Comparison of ENCODE assay signal across 24 cellular contexts in genomic region chr16:68643227-68643626, GRCh38. TPM values are rescaled to one million over a fixed set of nuclear protein-coding genes. Genes with fewer than 3 reads are reported as not detected.
DNase-seq lines count a peak whose midpoint lies in the region; ATAC-seq and TF ChIP-seq lines count a peak whose summit lies in the region.
"Had no signal": no experiment of that assay in that cellular context is flagged by ENCODE, and none has a peak within 500 bp of the region (broad histone marks: within the 10 kb centered on the region; RNA-seq: fewer than 3 reads in every experiment).

No MANE protein-coding gene starts in this region.

- H3K27me3 ChIP-seq in iPS-20b (ENCODE audit: insufficient read depth, low read length) (peaks cover 46% of the 10 kb centered on the region), Peyer's patch (peaks cover 0 to 30% of the 10 kb centered on the region in 2 donors)
- H3K27me3 ChIP-seq: cardiac muscle cell had no signal

- no peak overlapping the region for H3K27ac Mint-ChIP-seq in T-helper 17 cell
- H3K27ac Mint-ChIP-seq in progenitor cell of endocrine pancreas = no peak overlapping the region
- no peak overlapping the region for H3K27ac Mint-ChIP-seq in activated T-cell treated with anti-CD3 and anti-CD28 coated beads, Interleukin-2, amount 50 U/mL, for 24 hours
- H3K27ac Mint-ChIP-seq: activated CD4-positive, alpha-beta T cell treated with anti-CD3 and anti-CD28 coated beads, Interleukin-2, amount 10 ng/mL, durations not matched to agents 24 days and 14 days; activated naive CD8-positive, alpha-beta T cell had no signal

- H3K27ac ChIP-seq in iPS-20b (ENCODE audit: low read length) (no peak overlapping the region), Peyer's patch (no peak overlapping the region)
- H3K27ac ChIP-seq: A549, coronary artery had no signal

- 0 out of 2 replicates have a peak, but pooled peaks cover 4% of the 10 kb centered on the region for H3K36me3 ChIP-seq in iPS-20b (ENCODE audit: insufficient read depth, low read depth, low read length)
- no peaks in the 10 kb centered on the region for H3K36me3 ChIP-seq in Peyer's patch
- H3K36me3 ChIP-seq: cardiac muscle cell had no signal

- no peak overlapping the region; the same call in 1 of the 2 replicates for H3K9ac ChIP-seq in iPS-20b (ENCODE audit: low read depth, low read length)

- H3K36me3 Mint-ChIP-seq in T-helper 17 cell (ENCODE audit: low read depth) = peaks cover 6% of the 10 kb centered on the region
- H3K36me3 Mint-ChIP-seq in progenitor cell of endocrine pancreas (ENCODE audit: insufficient read depth) = no peaks in the 10 kb centered on the region
- H3K36me3 Mint-ChIP-seq in activated T-cell treated with anti-CD3 and anti-CD28 coated beads, Interleukin-2, amount 50 U/mL, for 24 hours (ENCODE audit: low read depth) = no peaks in the 10 kb centered on the region
- H3K36me3 Mint-ChIP-seq: activated naive CD8-positive, alpha-beta T cell had no signal

- H3K4me1 ChIP-seq in iPS-20b (ENCODE audit: insufficient read depth, low read length) = peaks cover 28% of the 10 kb centered on the region
- peaks cover 0 to 29% (median 11%) of the 10 kb centered on the region in 4 donors for H3K4me1 ChIP-seq in Peyer's patch

- H3K27me3 Mint-ChIP-seq in T-helper 17 cell = peaks cover 58% of the 10 kb centered on the region
- peaks cover 31% of the 10 kb centered on the region for H3K27me3 Mint-ChIP-seq in progenitor cell of endocrine pancreas
- H3K27me3 Mint-ChIP-seq in activated T-cell treated with anti-CD3 and anti-CD28 coated beads, Interleukin-2, amount 50 U/mL, for 24 hours = peaks cover 68% of the 10 kb centered on the region

- peak overlapping the region; percentile 5 for H3K4me3 Mint-ChIP-seq in T-helper 17 cell
- peak overlapping the region; percentile 21 for H3K4me3 Mint-ChIP-seq in progenitor cell of endocrine pancreas (ENCODE audit: low read depth)
- H3K4me3 Mint-ChIP-seq in activated T-cell treated with anti-CD3 and anti-CD28 coated beads, Interleukin-2, amount 50 U/mL, for 24 hours = no peak overlapping the region
- H3K4me3 Mint-ChIP-seq: activated CD4-positive, alpha-beta T cell treated with anti-CD3 and anti-CD28 coated beads, Interleukin-2, amount 10 ng/mL, durations not matched to agents 24 days and 14 days had no signal

- DNase-seq in ELF-1 (ENCODE audit: low read depth, low spot score) = peak; percentile 42
- no peak for DNase-seq in T-helper 17 cell
- no peak for DNase-seq in progenitor cell of endocrine pancreas (ENCODE audit: low spot score, unreplicated experiment)
- no peak for DNase-seq in NCI-H2227 treated with DMSO at 0.1 percent for 48 hours (lab: John Stamatoyannopoulos, UW)
- no peak for DNase-seq in activated T-cell treated with anti-CD3 and anti-CD28 coated beads, Interleukin-2, amount 50 U/mL, for 24 hours
- DNase-seq in activated CD8-positive, alpha-beta memory T cell treated with anti-CD3 and anti-CD28 coated beads for 24 hours = no peak
- no peak for DNase-seq in Peyer's patch
- DNase-seq: activated CD4-positive, alpha-beta T cell treated with anti-CD3 and anti-CD28 coated beads, Interleukin-2, amount 10 ng/mL, durations not matched to agents 24 days and 14 days; activated effector memory CD4-positive, alpha-beta T cell treated with Interleukin-2 at 50 U/mL for 16 hours; AML-193; effector CD8-positive, alpha-beta T cell; HCEC 1CT; midbrain; MV-4-11; naive thymus-derived CD8-positive, alpha-beta T cell; NCI-H1436 treated with DMSO at 0.1 percent for 48 hours; stimulated activated naive CD4-positive, alpha-beta T cell treated with Interleukin-2 at 50 U/mL for 16 hours had no signal

- H3K4me1 Mint-ChIP-seq in T-helper 17 cell (peaks cover 9% of the 10 kb centered on the region), progenitor cell of endocrine pancreas (ENCODE audit: low read depth) (peaks cover 21% of the 10 kb centered on the region)
- peaks cover 23% of the 10 kb centered on the region for H3K4me1 Mint-ChIP-seq in activated T-cell treated with anti-CD3 and anti-CD28 coated beads, Interleukin-2, amount 50 U/mL, for 24 hours (ENCODE audit: low read depth)

- TF ChIP-seq CTCF in progenitor cell of endocrine pancreas (IDR thresholded peaks at IDR 0.05; ENCODE audit: unreplicated experiment) = no peak
- TF ChIP-seq CTCF in Peyer's patch (IDR thresholded peaks at IDR 0.05) = no peak

- H3K4me3 ChIP-seq in iPS-20b (ENCODE audit: low read length) = peak overlapping the region; percentile 65; the same call in 1 of the 2 replicates
- no peak overlapping the region for H3K4me3 ChIP-seq in Peyer's patch
- H3K4me3 ChIP-seq: A549, coronary artery had no signal

- ATAC-seq in T-helper 17 cell = no peak
- ATAC-seq: A549; naive thymus-derived CD8-positive, alpha-beta T cell had no signal

- TF ChIP-seq POLR2A in Peyer's patch (IDR thresholded peaks at IDR 0.05) = no peak

- no peaks in the 10 kb centered on the region for H3K9me3 Mint-ChIP-seq in progenitor cell of endocrine pancreas (ENCODE audit: low read depth)
- H3K9me3 Mint-ChIP-seq in activated T-cell treated with anti-CD3 and anti-CD28 coated beads, Interleukin-2, amount 50 U/mL, for 24 hours = no peaks in the 10 kb centered on the region

- no peaks in the 10 kb centered on the region for H3K9me3 ChIP-seq in T-helper 17 cell (ENCODE audit: control insufficient read depth, low read length, poor library complexity, severe bottlenecking)
- no peaks in the 10 kb centered on the region for H3K9me3 ChIP-seq in iPS-20b (ENCODE audit: insufficient read depth, low read depth, low read length)
- no peaks in the 10 kb centered on the region for H3K9me3 ChIP-seq in Peyer's patch

RNA-seq across cellular contexts. Expression of gene CDH3, which starts 1.9 kb away (rescaled TPM):
- total RNA-seq in T-helper 17 cell = under 1 TPM; 0.37 to 0.42 TPM
- total RNA-seq in progenitor cell of endocrine pancreas = 107 and 110 TPM in 2 replicates
- 1 to 10 TPM in 1 of 4 donors, under 1 TPM in 1, not detected in 2; 0.80 to 1.8 TPM for total RNA-seq in Peyer's patch
- total RNA-seq: activated CD8-positive, alpha-beta memory T cell treated with anti-CD3 and anti-CD28 coated beads for 36 hours; LHCN-M2 had no signal

Comparison
In these comparisons a context has a peak if more than half of its experiments do, and no peak if none do; other contexts are left out.
1. RNA of gene CDH3, which starts 1.9 kb away (total RNA-seq): 107 to 110 TPM in progenitor cell of endocrine pancreas; 0.80 to 1.8 TPM in Peyer's patch and 0.37 to 0.42 TPM in T-helper 17 cell; every median in the first group is over 10 times any median in the second.